Comparison of ENCODE assay signal across 1 cellular context in the genomic region with DNA sequence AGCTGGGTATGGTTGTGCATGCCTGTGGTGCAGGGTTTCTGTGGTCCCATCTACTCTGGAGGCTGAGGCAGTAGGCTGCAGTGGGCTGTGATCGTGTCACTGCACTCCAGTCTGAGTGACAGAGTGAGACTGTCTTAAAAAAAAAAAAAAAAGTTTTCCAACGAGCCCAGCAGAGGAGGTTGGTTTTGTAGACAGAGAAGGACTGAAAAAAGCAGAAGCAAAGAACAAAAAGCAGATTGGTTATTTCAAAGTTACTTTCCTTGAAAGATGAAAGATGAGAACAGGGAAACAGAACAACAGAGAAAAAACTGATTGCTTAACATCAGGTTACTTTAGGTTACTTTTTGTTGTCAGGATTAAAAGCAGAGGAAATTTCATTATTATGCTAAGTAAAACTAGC.
TF ChIP-seq lines count a peak whose summit lies in the region.

No MANE protein-coding gene starts in this region.

TF ChIP-seq in K562, 482 proteins besides CTCF, POLR2A, EP300 and RAD21 (continued from another document and continues in another):
- TF ChIP-seq, protein P1, sequence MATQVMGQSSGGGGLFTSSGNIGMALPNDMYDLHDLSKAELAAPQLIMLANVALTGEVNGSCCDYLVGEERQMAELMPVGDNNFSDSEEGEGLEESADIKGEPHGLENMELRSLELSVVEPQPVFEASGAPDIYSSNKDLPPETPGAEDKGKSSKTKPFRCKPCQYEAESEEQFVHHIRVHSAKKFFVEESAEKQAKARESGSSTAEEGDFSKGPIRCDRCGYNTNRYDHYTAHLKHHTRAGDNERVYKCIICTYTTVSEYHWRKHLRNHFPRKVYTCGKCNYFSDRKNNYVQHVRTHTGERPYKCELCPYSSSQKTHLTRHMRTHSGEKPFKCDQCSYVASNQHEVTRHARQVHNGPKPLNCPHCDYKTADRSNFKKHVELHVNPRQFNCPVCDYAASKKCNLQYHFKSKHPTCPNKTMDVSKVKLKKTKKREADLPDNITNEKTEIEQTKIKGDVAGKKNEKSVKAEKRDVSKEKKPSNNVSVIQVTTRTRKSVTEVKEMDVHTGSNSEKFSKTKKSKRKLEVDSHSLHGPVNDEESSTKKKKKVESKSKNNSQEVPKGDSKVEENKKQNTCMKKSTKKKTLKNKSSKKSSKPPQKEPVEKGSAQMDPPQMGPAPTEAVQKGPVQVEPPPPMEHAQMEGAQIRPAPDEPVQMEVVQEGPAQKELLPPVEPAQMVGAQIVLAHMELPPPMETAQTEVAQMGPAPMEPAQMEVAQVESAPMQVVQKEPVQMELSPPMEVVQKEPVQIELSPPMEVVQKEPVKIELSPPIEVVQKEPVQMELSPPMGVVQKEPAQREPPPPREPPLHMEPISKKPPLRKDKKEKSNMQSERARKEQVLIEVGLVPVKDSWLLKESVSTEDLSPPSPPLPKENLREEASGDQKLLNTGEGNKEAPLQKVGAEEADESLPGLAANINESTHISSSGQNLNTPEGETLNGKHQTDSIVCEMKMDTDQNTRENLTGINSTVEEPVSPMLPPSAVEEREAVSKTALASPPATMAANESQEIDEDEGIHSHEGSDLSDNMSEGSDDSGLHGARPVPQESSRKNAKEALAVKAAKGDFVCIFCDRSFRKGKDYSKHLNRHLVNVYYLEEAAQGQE (CRISPR knock-in tag; IDR thresholded peaks at IDR 0.05; ENCODE audit: low read depth), result no peak
- TF ChIP-seq CTCFL (IDR thresholded peaks at IDR 0.05; ENCODE audit: borderline replicate concordance, insufficient read depth, low read depth, low read length, poor library complexity, severe bottlenecking), result no peak
- no peak for TF ChIP-seq KHSRP (IDR thresholded peaks at IDR 0.05)
- peak; percentile 13 for TF ChIP-seq ZFP36 (IDR thresholded peaks at IDR 0.05; ENCODE audit: low read depth, low read length, partially characterized antibody)
- no peak for TF ChIP-seq RBM14 (IDR thresholded peaks at IDR 0.05; ENCODE audit: borderline replicate concordance, insufficient read depth, low read depth, low read length)
- no peak for TF ChIP-seq E2F6 (IDR thresholded peaks at IDR 0.05; ENCODE audit: borderline replicate concordance in 1 of 2, extremely low read depth in 1 of 2, insufficient read depth in 1 of 2, insufficient read length in 1 of 2, low read depth in 1 of 2, low read length in 1 of 2, poor library complexity in 1 of 2, severe bottlenecking in 1 of 2)
- TF ChIP-seq PCBP1 (IDR thresholded peaks at IDR 0.05; ENCODE audit: low read depth, low read length, poor library complexity, severe bottlenecking), result no peak
- TF ChIP-seq ZKSCAN8 (CRISPR knock-in tag; IDR thresholded peaks at IDR 0.05), result no peak
- peak; percentile 60 for TF ChIP-seq ZNF384 (IDR thresholded peaks at IDR 0.05; ENCODE audit: low read depth, low read length)
- no peak for TF ChIP-seq ZBTB5 (IDR thresholded peaks at IDR 0.05)
- peak; percentile 70 for TF ChIP-seq CEBPB (tag; IDR thresholded peaks at IDR 0.05)
- no peak for TF ChIP-seq LEF1 (IDR thresholded peaks at IDR 0.05)
- no peak for TF ChIP-seq PML (IDR thresholded peaks at IDR 0.05; ENCODE audit: low read length)
- TF ChIP-seq TEAD2 (tag; IDR thresholded peaks at IDR 0.05), result no peak
- TF ChIP-seq RBM22 (IDR thresholded peaks at IDR 0.05; ENCODE audit: low read depth, low read length, poor library complexity, severe bottlenecking), result no peak
- TF ChIP-seq DPF2 (IDR thresholded peaks at IDR 0.05), result no peak
- TF ChIP-seq, protein P2, sequence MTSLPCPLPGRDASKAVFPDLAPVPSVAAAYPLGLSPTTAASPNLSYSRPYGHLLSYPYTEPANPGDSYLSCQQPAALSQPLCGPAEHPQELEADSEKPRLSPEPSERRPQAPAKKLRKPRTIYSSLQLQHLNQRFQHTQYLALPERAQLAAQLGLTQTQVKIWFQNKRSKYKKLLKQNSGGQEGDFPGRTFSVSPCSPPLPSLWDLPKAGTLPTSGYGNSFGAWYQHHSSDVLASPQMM (CRISPR knock-in tag; IDR thresholded peaks at IDR 0.05), result no peak
- TF ChIP-seq BDP1 (IDR thresholded peaks at IDR 0.05; ENCODE audit: insufficient read depth, insufficient read length), result no peak
- TF ChIP-seq MCM2 (IDR thresholded peaks at IDR 0.05; ENCODE audit: low read depth), result no peak
- TF ChIP-seq, protein P3, sequence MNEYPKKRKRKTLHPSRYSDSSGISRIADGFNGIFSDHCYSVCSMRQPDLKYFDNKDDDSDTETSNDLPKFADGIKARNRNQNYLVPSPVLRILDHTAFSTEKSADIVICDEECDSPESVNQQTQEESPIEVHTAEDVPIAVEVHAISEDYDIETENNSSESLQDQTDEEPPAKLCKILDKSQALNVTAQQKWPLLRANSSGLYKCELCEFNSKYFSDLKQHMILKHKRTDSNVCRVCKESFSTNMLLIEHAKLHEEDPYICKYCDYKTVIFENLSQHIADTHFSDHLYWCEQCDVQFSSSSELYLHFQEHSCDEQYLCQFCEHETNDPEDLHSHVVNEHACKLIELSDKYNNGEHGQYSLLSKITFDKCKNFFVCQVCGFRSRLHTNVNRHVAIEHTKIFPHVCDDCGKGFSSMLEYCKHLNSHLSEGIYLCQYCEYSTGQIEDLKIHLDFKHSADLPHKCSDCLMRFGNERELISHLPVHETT (CRISPR knock-in tag; conservative IDR thresholded peaks at IDR 0.05 in 1 of 2, IDR thresholded peaks at IDR 0.05 in 1 of 2), result 0 out of 4 replicates have a peak, but pooled peaks of 1 of the 2 experiments have one; percentile 18
- TF ChIP-seq PBX2 (CRISPR knock-in tag; IDR thresholded peaks at IDR 0.05; ENCODE audit: low read depth), result no peak
- TF ChIP-seq PBX2 (tag; conservative IDR thresholded peaks at IDR 0.05; ENCODE audit: low read depth), result peak; percentile 71
- peak; percentile 24 for TF ChIP-seq MEIS2 (IDR thresholded peaks at IDR 0.05; ENCODE audit: partially characterized antibody)
- TF ChIP-seq NELFE (IDR thresholded peaks at IDR 0.05; ENCODE audit: insufficient read depth, insufficient read length), result no peak
- TF ChIP-seq POLR2H (tag; IDR thresholded peaks at IDR 0.05; ENCODE audit: low read depth), result no peak
- no peak for TF ChIP-seq PTRF (tag; IDR thresholded peaks at IDR 0.05)
- TF ChIP-seq TSC22D4 (tag; IDR thresholded peaks at IDR 0.05), result no peak
- TF ChIP-seq SOX6 (IDR thresholded peaks at IDR 0.05), result peak; percentile 16; the same call in 1 of the 2 replicates
- no peak for TF ChIP-seq RBM39 (optimal IDR thresholded peaks at IDR 0.05; ENCODE audit: low read depth, low read length)
- no peak for TF ChIP-seq ARID1B (IDR thresholded peaks at IDR 0.05)
- TF ChIP-seq DNMT1 (IDR thresholded peaks at IDR 0.05), result no peak
- TF ChIP-seq ZFP30 (CRISPR knock-in tag; IDR thresholded peaks at IDR 0.05; ENCODE audit: borderline replicate concordance), result no peak
- TF ChIP-seq ESRRA (IDR thresholded peaks at IDR 0.05; ENCODE audit: borderline replicate concordance, low read depth), result no peak
- TF ChIP-seq, protein P4, sequence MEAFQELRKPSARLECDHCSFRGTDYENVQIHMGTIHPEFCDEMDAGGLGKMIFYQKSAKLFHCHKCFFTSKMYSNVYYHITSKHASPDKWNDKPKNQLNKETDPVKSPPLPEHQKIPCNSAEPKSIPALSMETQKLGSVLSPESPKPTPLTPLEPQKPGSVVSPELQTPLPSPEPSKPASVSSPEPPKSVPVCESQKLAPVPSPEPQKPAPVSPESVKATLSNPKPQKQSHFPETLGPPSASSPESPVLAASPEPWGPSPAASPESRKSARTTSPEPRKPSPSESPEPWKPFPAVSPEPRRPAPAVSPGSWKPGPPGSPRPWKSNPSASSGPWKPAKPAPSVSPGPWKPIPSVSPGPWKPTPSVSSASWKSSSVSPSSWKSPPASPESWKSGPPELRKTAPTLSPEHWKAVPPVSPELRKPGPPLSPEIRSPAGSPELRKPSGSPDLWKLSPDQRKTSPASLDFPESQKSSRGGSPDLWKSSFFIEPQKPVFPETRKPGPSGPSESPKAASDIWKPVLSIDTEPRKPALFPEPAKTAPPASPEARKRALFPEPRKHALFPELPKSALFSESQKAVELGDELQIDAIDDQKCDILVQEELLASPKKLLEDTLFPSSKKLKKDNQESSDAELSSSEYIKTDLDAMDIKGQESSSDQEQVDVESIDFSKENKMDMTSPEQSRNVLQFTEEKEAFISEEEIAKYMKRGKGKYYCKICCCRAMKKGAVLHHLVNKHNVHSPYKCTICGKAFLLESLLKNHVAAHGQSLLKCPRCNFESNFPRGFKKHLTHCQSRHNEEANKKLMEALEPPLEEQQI (IDR thresholded peaks at IDR 0.05), result no peak
- TF ChIP-seq, protein P5, sequence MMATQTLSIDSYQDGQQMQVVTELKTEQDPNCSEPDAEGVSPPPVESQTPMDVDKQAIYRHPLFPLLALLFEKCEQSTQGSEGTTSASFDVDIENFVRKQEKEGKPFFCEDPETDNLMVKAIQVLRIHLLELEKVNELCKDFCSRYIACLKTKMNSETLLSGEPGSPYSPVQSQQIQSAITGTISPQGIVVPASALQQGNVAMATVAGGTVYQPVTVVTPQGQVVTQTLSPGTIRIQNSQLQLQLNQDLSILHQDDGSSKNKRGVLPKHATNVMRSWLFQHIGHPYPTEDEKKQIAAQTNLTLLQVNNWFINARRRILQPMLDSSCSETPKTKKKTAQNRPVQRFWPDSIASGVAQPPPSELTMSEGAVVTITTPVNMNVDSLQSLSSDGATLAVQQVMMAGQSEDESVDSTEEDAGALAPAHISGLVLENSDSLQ (IDR thresholded peaks at IDR 0.05), result peak; percentile 86
